11 cellular contexts compared by ENCODE assay signal in genomic region chr16:88509749-88510069, GRCh38.
"Had no signal": no experiment of that assay in that cellular context is flagged by ENCODE, and none has a peak within 500 bp of the region (broad histone marks: within the 10 kb centered on the region; RNA-seq: fewer than 3 reads in every experiment).

No MANE protein-coding gene starts in this region.

- ATAC-seq: activated CD8-positive, alpha-beta memory T cell treated with anti-CD3 and anti-CD28 coated beads, Interleukin-2, amount 10 ng/mL, durations not matched to agents 7 days and 5 days; heart left ventricle had no signal

- H3K4me3 Mint-ChIP-seq: activated CD8-positive, alpha-beta memory T cell treated with anti-CD3 and anti-CD28 coated beads, Interleukin-2, amount 10 ng/mL, durations not matched to agents 7 days and 5 days; activated naive CD8-positive, alpha-beta T cell; activated T-cell treated with anti-CD3 and anti-CD28 coated beads, Interleukin-2, amount 50 U/mL, for 24 hours; nephron progenitor cell had no signal

- H3K9me3 ChIP-seq: heart left ventricle, left lung had no signal

- H3K4me1 Mint-ChIP-seq: activated CD8-positive, alpha-beta memory T cell treated with anti-CD3 and anti-CD28 coated beads, Interleukin-2, amount 10 ng/mL, durations not matched to agents 7 days and 5 days had no signal

- H3K9me3 Mint-ChIP-seq: activated T-cell treated with anti-CD3 and anti-CD28 coated beads, Interleukin-2, amount 50 U/mL, for 24 hours; nephron progenitor cell had no signal

- H3K4me3 ChIP-seq: heart left ventricle, left lung had no signal

- H3K27me3 ChIP-seq: foreskin keratinocyte, heart left ventricle, left lung had no signal

- H3K27ac Mint-ChIP-seq: activated CD8-positive, alpha-beta memory T cell treated with anti-CD3 and anti-CD28 coated beads, Interleukin-2, amount 10 ng/mL, durations not matched to agents 7 days and 5 days; activated naive CD8-positive, alpha-beta T cell; activated T-cell treated with anti-CD3 and anti-CD28 coated beads, Interleukin-2, amount 50 U/mL, for 24 hours; nephron progenitor cell had no signal

- DNase-seq: activated CD4-positive, alpha-beta T cell treated with anti-CD3 and anti-CD28 coated beads for 1 hour; activated CD4-positive, alpha-beta T cell treated with anti-CD3 and anti-CD28 coated beads, Interleukin-2, amount 50 U/mL, for 48 hours; activated CD8-positive, alpha-beta memory T cell treated with anti-CD3 and anti-CD28 coated beads, Interleukin-2, amount 10 ng/mL, durations not matched to agents 7 days and 5 days; activated effector memory CD4-positive, alpha-beta T cell treated with Interleukin-2 at 50 U/mL for 16 hours; activated T-cell treated with anti-CD3 and anti-CD28 coated beads, Interleukin-2, amount 50 U/mL, for 24 hours; heart left ventricle; islet precursor cell; left lung; nephron progenitor cell had no signal

- H3K36me3 ChIP-seq: heart left ventricle, left lung had no signal

- H3K4me1 ChIP-seq: foreskin keratinocyte, left lung had no signal

- H3K36me3 Mint-ChIP-seq: activated CD8-positive, alpha-beta memory T cell treated with anti-CD3 and anti-CD28 coated beads, Interleukin-2, amount 10 ng/mL, durations not matched to agents 7 days and 5 days; activated naive CD8-positive, alpha-beta T cell had no signal

- H3K27me3 Mint-ChIP-seq: activated CD8-positive, alpha-beta memory T cell treated with anti-CD3 and anti-CD28 coated beads, Interleukin-2, amount 10 ng/mL, durations not matched to agents 7 days and 5 days; activated naive CD8-positive, alpha-beta T cell; activated T-cell treated with anti-CD3 and anti-CD28 coated beads, Interleukin-2, amount 50 U/mL, for 24 hours had no signal

- H3K27ac ChIP-seq: foreskin keratinocyte, heart left ventricle, left lung had no signal
